Comparison of ENCODE assay signal across 1 cellular context in the genomic region with DNA sequence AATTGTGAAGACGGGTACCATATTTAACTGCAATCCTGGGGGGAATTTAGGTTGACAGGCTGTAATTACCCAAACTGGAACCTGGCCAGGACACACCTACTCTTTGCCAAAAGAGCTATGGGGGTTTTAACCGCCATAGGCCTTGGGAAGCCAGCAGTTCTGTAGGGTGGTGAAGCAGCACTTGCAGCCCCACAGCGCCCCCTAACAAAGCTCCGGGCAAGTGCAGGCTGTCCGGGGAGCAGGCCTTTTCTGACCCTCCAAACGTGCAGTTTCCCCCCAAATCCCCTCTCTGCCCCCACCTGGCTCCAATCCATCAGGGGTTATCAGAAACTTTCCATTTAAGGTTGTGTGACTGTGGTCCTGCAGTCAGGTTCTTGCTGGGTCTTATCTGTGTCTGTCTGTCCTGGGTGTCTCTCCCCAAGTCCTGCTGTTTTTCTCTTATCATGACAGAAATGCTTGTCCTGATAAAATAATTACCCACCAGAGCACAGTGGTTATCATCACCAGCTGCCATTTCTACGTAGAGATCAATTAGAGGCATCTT.
TF ChIP-seq lines count a peak whose summit lies in the region.

No MANE protein-coding gene starts in this region.

TF ChIP-seq in K562, 482 proteins besides CTCF, POLR2A, EP300 and RAD21 (continued from another document and continues in another):
- TF ChIP-seq, protein P1, sequence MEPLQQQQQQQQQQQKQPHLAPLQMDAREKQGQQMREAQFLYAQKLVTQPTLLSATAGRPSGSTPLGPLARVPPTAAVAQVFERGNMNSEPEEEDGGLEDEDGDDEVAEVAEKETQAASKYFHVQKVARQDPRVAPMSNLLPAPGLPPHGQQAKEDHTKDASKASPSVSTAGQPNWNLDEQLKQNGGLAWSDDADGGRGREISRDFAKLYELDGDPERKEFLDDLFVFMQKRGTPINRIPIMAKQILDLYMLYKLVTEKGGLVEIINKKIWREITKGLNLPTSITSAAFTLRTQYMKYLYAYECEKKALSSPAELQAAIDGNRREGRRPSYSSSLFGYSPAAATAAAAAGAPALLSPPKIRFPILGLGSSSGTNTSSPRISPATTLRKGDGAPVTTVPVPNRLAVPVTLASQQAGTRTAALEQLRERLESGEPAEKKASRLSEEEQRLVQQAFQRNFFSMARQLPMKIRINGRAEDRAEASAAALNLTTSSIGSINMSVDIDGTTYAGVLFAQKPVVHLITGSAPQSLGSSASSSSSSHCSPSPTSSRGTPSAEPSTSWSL (CRISPR knock-in tag; IDR thresholded peaks at IDR 0.05; ENCODE audit: borderline replicate concordance), result no peak
- no peak for TF ChIP-seq ZNF134 (CRISPR knock-in tag; conservative IDR thresholded peaks at IDR 0.05)
- peak in 1 of 2 experiments; percentile 24; a peak in 1 of 4 replicates for TF ChIP-seq RCOR1 (IDR thresholded peaks at IDR 0.05; ENCODE audit: borderline replicate concordance in 1 of 2, low read depth in 2 of 2, low read length in 2 of 2)
- TF ChIP-seq CHD2 (IDR thresholded peaks at IDR 0.05; ENCODE audit: low read depth, low read length), result no peak
- TF ChIP-seq TRIM24 (IDR thresholded peaks at IDR 0.05), result peak; percentile 81 to 88; a peak in 3 of 4 replicates
- peak; percentile 86 for TF ChIP-seq TCF3 (CRISPR knock-in tag; IDR thresholded peaks at IDR 0.05)
- TF ChIP-seq, protein P2, sequence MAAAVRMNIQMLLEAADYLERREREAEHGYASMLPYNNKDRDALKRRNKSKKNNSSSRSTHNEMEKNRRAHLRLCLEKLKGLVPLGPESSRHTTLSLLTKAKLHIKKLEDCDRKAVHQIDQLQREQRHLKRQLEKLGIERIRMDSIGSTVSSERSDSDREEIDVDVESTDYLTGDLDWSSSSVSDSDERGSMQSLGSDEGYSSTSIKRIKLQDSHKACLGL (CRISPR knock-in tag; IDR thresholded peaks at IDR 0.05; ENCODE audit: borderline replicate concordance, poor library complexity, severe bottlenecking), result no peak
- TF ChIP-seq RFX5 (IDR thresholded peaks at IDR 0.05; ENCODE audit: low read depth, low read length), result no peak
- 0 out of 2 replicates have a peak, but pooled peaks have one; percentile 45 for TF ChIP-seq ZBED1 (IDR thresholded peaks at IDR 0.05)
- TF ChIP-seq ATF1 (CRISPR knock-in tag; IDR thresholded peaks at IDR 0.05), result no peak
- peak; percentile 68 for TF ChIP-seq ATF1 (tag; IDR thresholded peaks at IDR 0.05)
- TF ChIP-seq SAFB2 (IDR thresholded peaks at IDR 0.05; ENCODE audit: borderline replicate concordance, low read depth, low read length, severe bottlenecking), result no peak
- TF ChIP-seq MECOM (CRISPR knock-in tag; IDR thresholded peaks at IDR 0.05), result no peak
- no peak for TF ChIP-seq MYNN (IDR thresholded peaks at IDR 0.05)
- TF ChIP-seq MYNN (CRISPR knock-in tag; IDR thresholded peaks at IDR 0.05), result no peak
- TF ChIP-seq PCBP1 (IDR thresholded peaks at IDR 0.05; ENCODE audit: low read depth, low read length, poor library complexity, severe bottlenecking), result no peak
- TF ChIP-seq MEIS2 (IDR thresholded peaks at IDR 0.05; ENCODE audit: partially characterized antibody), result peak; percentile 59
- no peak for TF ChIP-seq ZNF23 (CRISPR knock-in tag; IDR thresholded peaks at IDR 0.05)
- TF ChIP-seq CBFA2T2 (conservative IDR thresholded peaks at IDR 0.05), result peak; percentile 95
- TF ChIP-seq FOS (IDR thresholded peaks at IDR 0.05; ENCODE audit: extremely low read depth, insufficient read length), result no peak
- peak; percentile 14; the same call in 1 of the 2 replicates for TF ChIP-seq RB1 (IDR thresholded peaks at IDR 0.05; ENCODE audit: low read depth)
- TF ChIP-seq KLF16 (IDR thresholded peaks at IDR 0.05), result peak; percentile 91
- TF ChIP-seq, protein P3, sequence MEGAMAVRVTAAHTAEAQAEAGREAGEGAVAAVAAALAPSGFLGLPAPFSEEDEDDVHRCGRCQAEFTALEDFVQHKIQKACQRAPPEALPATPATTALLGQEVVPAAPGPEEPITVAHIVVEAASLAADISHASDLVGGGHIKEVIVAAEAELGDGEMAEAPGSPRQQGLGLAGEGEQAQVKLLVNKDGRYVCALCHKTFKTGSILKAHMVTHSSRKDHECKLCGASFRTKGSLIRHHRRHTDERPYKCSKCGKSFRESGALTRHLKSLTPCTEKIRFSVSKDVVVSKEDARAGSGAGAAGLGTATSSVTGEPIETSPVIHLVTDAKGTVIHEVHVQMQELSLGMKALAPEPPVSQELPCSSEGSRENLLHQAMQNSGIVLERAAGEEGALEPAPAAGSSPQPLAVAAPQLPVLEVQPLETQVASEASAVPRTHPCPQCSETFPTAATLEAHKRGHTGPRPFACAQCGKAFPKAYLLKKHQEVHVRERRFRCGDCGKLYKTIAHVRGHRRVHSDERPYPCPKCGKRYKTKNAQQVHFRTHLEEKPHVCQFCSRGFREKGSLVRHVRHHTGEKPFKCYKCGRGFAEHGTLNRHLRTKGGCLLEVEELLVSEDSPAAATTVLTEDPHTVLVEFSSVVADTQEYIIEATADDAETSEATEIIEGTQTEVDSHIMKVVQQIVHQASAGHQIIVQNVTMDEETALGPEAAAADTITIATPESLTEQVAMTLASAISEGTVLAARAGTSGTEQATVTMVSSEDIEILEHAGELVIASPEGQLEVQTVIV (CRISPR knock-in tag; IDR thresholded peaks at IDR 0.05; ENCODE audit: borderline replicate concordance), result no peak
- TF ChIP-seq ZZZ3 (IDR thresholded peaks at IDR 0.05), result no peak
- TF ChIP-seq PML (IDR thresholded peaks at IDR 0.05; ENCODE audit: low read length), result peak; percentile 93
- TF ChIP-seq CXXC5 (CRISPR knock-in tag; IDR thresholded peaks at IDR 0.05), result peak; percentile 75
- TF ChIP-seq, protein P4, sequence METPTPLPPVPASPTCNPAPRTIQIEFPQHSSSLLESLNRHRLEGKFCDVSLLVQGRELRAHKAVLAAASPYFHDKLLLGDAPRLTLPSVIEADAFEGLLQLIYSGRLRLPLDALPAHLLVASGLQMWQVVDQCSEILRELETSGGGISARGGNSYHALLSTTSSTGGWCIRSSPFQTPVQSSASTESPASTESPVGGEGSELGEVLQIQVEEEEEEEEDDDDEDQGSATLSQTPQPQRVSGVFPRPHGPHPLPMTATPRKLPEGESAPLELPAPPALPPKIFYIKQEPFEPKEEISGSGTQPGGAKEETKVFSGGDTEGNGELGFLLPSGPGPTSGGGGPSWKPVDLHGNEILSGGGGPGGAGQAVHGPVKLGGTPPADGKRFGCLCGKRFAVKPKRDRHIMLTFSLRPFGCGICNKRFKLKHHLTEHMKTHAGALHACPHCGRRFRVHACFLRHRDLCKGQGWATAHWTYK (CRISPR knock-in tag; IDR thresholded peaks at IDR 0.05), result peak; percentile 31; the same call in 1 of the 2 replicates
- no peak for TF ChIP-seq CBX5 (IDR thresholded peaks at IDR 0.05; ENCODE audit: borderline replicate concordance, low read depth)
- TF ChIP-seq GATA2 (CRISPR knock-in tag; IDR thresholded peaks at IDR 0.05), result peak; percentile 65; the same call in 1 of the 2 replicates
- TF ChIP-seq SIN3B (IDR thresholded peaks at IDR 0.05; ENCODE audit: low read depth), result no peak
- TF ChIP-seq BHLHE40 (IDR thresholded peaks at IDR 0.05; ENCODE audit: low read length), result peak; percentile 51
- no peak for TF ChIP-seq HNRNPLL (IDR thresholded peaks at IDR 0.05; ENCODE audit: low read depth, low read length, poor library complexity, severe bottlenecking)
- TF ChIP-seq RFX1 (IDR thresholded peaks at IDR 0.05), result no peak
- no peak for TF ChIP-seq SLC30A9 (CRISPR knock-in tag; IDR thresholded peaks at IDR 0.05)
- TF ChIP-seq TGIF2 (CRISPR knock-in tag; IDR thresholded peaks at IDR 0.05), result no peak
- TF ChIP-seq PHB2 (IDR thresholded peaks at IDR 0.05; ENCODE audit: low read depth), result 0 out of 2 replicates have a peak, but pooled peaks have one; percentile 34
- TF ChIP-seq SUPT5H (IDR thresholded peaks at IDR 0.05), result no peak
- TF ChIP-seq TAL1 (IDR thresholded peaks at IDR 0.05), result peak; percentile 92
- TF ChIP-seq, protein P5, sequence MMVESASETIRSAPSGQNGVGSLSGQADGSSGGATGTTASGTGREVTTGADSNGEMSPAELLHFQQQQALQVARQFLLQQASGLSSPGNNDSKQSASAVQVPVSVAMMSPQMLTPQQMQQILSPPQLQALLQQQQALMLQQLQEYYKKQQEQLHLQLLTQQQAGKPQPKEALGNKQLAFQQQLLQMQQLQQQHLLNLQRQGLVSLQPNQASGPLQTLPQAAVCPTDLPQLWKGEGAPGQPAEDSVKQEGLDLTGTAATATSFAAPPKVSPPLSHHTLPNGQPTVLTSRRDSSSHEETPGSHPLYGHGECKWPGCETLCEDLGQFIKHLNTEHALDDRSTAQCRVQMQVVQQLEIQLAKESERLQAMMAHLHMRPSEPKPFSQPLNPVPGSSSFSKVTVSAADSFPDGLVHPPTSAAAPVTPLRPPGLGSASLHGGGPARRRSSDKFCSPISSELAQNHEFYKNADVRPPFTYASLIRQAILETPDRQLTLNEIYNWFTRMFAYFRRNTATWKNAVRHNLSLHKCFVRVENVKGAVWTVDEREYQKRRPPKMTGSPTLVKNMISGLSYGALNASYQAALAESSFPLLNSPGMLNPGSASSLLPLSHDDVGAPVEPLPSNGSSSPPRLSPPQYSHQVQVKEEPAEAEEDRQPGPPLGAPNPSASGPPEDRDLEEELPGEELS (CRISPR knock-in tag; IDR thresholded peaks at IDR 0.05; ENCODE audit: borderline replicate concordance), result no peak
- no peak for TF ChIP-seq CAMTA2 (CRISPR knock-in tag; conservative IDR thresholded peaks at IDR 0.05)
- TF ChIP-seq U2AF1 (optimal IDR thresholded peaks at IDR 0.05; ENCODE audit: low read depth, low read length), result no peak
- peak; percentile 88 for TF ChIP-seq FOXM1 (IDR thresholded peaks at IDR 0.05; ENCODE audit: low read depth)
- TF ChIP-seq FOXM1 (CRISPR knock-in tag; IDR thresholded peaks at IDR 0.05; ENCODE audit: low read depth), result no peak
- TF ChIP-seq SP1 (CRISPR knock-in tag; IDR thresholded peaks at IDR 0.05), result 0 out of 2 replicates have a peak, but pooled peaks have one; percentile 31
- no peak; the same call in 1 of the 2 replicates for TF ChIP-seq FOSL1 (tag; conservative IDR thresholded peaks at IDR 0.05)
- no peak for TF ChIP-seq NR4A1 (CRISPR knock-in tag; IDR thresholded peaks at IDR 0.05)
- TF ChIP-seq NR4A1 (tag; IDR thresholded peaks at IDR 0.05), result peak; percentile 63; the same call in 1 of the 2 replicates
- TF ChIP-seq ZFP36 (IDR thresholded peaks at IDR 0.05; ENCODE audit: low read depth, low read length, partially characterized antibody), result no peak
- TF ChIP-seq, protein P6, sequence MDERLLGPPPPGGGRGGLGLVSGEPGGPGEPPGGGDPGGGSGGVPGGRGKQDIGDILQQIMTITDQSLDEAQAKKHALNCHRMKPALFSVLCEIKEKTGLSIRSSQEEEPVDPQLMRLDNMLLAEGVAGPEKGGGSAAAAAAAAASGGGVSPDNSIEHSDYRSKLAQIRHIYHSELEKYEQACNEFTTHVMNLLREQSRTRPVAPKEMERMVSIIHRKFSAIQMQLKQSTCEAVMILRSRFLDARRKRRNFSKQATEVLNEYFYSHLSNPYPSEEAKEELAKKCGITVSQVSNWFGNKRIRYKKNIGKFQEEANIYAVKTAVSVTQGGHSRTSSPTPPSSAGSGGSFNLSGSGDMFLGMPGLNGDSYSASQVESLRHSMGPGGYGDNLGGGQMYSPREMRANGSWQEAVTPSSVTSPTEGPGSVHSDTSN (CRISPR knock-in tag; IDR thresholded peaks at IDR 0.05; ENCODE audit: low read depth), result no peak
- TF ChIP-seq, protein P6 (tag; conservative IDR thresholded peaks at IDR 0.05; ENCODE audit: low read depth), result no peak
- TF ChIP-seq SMAD4 (CRISPR knock-in tag; conservative IDR thresholded peaks at IDR 0.05), result peak; percentile 85
- peak; percentile 92 for TF ChIP-seq ARID1B (IDR thresholded peaks at IDR 0.05)
- TF ChIP-seq CHCHD3 (CRISPR knock-in tag; IDR thresholded peaks at IDR 0.05), result no peak
- TF ChIP-seq FOXK2 (conservative IDR thresholded peaks at IDR 0.05 in 1 of 2, IDR thresholded peaks at IDR 0.05 in 1 of 2; ENCODE audit: low read depth in 2 of 2), result no peak
- TF ChIP-seq ZNF197 (CRISPR knock-in tag; IDR thresholded peaks at IDR 0.05; ENCODE audit: low read depth), result peak; percentile 85
- peak in 1 of 2 experiments; percentile 84; a peak in 2 of 4 replicates for TF ChIP-seq SRF (CRISPR knock-in tag; IDR thresholded peaks at IDR 0.05)
- no peak for TF ChIP-seq L3MBTL2 (IDR thresholded peaks at IDR 0.05)
- TF ChIP-seq, protein P7, sequence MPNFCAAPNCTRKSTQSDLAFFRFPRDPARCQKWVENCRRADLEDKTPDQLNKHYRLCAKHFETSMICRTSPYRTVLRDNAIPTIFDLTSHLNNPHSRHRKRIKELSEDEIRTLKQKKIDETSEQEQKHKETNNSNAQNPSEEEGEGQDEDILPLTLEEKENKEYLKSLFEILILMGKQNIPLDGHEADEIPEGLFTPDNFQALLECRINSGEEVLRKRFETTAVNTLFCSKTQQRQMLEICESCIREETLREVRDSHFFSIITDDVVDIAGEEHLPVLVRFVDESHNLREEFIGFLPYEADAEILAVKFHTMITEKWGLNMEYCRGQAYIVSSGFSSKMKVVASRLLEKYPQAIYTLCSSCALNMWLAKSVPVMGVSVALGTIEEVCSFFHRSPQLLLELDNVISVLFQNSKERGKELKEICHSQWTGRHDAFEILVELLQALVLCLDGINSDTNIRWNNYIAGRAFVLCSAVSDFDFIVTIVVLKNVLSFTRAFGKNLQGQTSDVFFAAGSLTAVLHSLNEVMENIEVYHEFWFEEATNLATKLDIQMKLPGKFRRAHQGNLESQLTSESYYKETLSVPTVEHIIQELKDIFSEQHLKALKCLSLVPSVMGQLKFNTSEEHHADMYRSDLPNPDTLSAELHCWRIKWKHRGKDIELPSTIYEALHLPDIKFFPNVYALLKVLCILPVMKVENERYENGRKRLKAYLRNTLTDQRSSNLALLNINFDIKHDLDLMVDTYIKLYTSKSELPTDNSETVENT (CRISPR knock-in tag; IDR thresholded peaks at IDR 0.05), result no peak
- peak in 1 of 2 experiments; percentile 21; a peak in 1 of 3 replicates for TF ChIP-seq CBX3 (IDR thresholded peaks at IDR 0.05; ENCODE audit: borderline replicate concordance in 1 of 2, low read length in 2 of 2)
- no peak for TF ChIP-seq JUND (IDR thresholded peaks at IDR 0.05; ENCODE audit: borderline replicate concordance, low read depth, low read length)
- no peak for TF ChIP-seq JUND (tag; IDR thresholded peaks at IDR 0.05; ENCODE audit: borderline replicate concordance, low read depth, low read length)
- no peak for TF ChIP-seq KLF6 (CRISPR knock-in tag; IDR thresholded peaks at IDR 0.05; ENCODE audit: borderline replicate concordance)
- TF ChIP-seq ZNF584 (CRISPR knock-in tag; IDR thresholded peaks at IDR 0.05; ENCODE audit: low read depth), result peak; percentile 73; the same call in 1 of the 2 replicates
